In the genomic region with DNA sequence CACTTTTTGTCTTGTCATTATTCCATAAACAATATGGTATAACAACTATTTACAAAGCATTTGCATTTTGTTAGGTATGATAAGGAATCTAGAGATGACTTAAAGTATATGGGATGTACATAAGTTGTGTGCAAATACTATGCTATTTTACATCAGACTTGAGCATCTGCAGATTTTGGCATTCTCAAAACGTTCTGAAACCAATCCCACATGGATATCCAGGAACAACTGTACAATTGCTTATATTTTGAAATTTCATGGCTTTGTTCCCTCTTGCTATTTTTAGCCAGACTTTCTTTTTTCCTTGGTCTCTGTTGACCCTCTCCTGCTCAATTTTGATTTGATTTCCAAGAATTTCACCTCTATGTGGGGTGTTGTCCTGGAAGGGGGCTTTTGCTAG, we compare ENCODE assay signal across 9 cellular contexts.
"Had no signal": no experiment of that assay in that cellular context is flagged by ENCODE, and none has a peak within 500 bp of the region (broad histone marks: within the 10 kb centered on the region; RNA-seq: fewer than 3 reads in every experiment).

No MANE protein-coding gene starts in this region.

- H3K27ac ChIP-seq: GM23248 had no signal

- DNase-seq: GM23248, GOT3, H7, H9, HCEC 1CT, HFFc6 had no signal

- H3K9me3 ChIP-seq: HAP-1 had no signal

- H3K4me1 ChIP-seq: HAP-1 had no signal

- H3K9ac ChIP-seq: GM23248 had no signal

- H2AFZ ChIP-seq: GM23248, GM23338 had no signal

- H3K4me2 ChIP-seq: GM23338 had no signal

- H3K36me3 ChIP-seq: HAP-1 had no signal

- H3K4me3 ChIP-seq: GM23248, GM23338, HAP-1 had no signal

- ATAC-seq: GM23338, HCT116 had no signal
